8 cellular contexts compared by ENCODE assay signal in genomic region chr19:6198896-6199239, GRCh38.
DNase-seq lines count a peak whose midpoint lies in the region; ATAC-seq and TF ChIP-seq lines count a peak whose summit lies in the region.

No MANE protein-coding gene starts in this region.

- DNase-seq in brain microvascular endothelial cell (no peak), DMS79 (lab: John Stamatoyannopoulos, UW) (no peak), OCI-M2 (lab: John Stamatoyannopoulos, UW; ENCODE audit: unreplicated experiment) (no peak)

- in situ Hi-C loops in brain microvascular endothelial cell (cut with HindIII; ENCODE audit: low pct_ligation_motif_present, low sequenced_read_pairs), result no loop called here

- H3K27ac ChIP-seq in brain microvascular endothelial cell, result no peak overlapping the region
- H3K27ac ChIP-seq in muscle layer of colon (ENCODE audit: low read depth, low read length), result no peak overlapping the region

- ATAC-seq in HG03457 (IDR thresholded peaks at IDR 0.05; ENCODE audit: unreplicated experiment) (peak; percentile 6), GM18909 (IDR thresholded peaks at IDR 0.05; ENCODE audit: poor library complexity, unreplicated experiment) (no peak), GM21515 (IDR thresholded peaks at IDR 0.05; ENCODE audit: unreplicated experiment) (no peak)

- peak overlapping the region; percentile 78 for H3K9ac ChIP-seq in muscle layer of colon (ENCODE audit: low read length)

- H3K4me1 ChIP-seq in muscle layer of colon (ENCODE audit: insufficient read depth, low read length), result peaks cover 6% of the 10 kb centered on the region

- H3K27me3 ChIP-seq in brain microvascular endothelial cell (replicated peaks) (no peaks in the 10 kb centered on the region), muscle layer of colon (ENCODE audit: control insufficient read depth in 1 of 2, insufficient read depth in 2 of 2, low read length in 2 of 2) (no peaks in the 10 kb centered on the region)

- H3K4me3 ChIP-seq in GM12875 (ENCODE audit: low read depth, low read length), result peak overlapping the region; percentile 74
- peak overlapping the region; percentile 75 for H3K4me3 ChIP-seq in brain microvascular endothelial cell (ENCODE audit: low read depth, low read length)
- peak overlapping the region; percentile 75 to 97 for H3K4me3 ChIP-seq in muscle layer of colon (ENCODE audit: low read depth in 1 of 2, low read length in 2 of 2)

- H3K36me3 ChIP-seq in brain microvascular endothelial cell (replicated peaks), result no peaks in the 10 kb centered on the region
- H3K36me3 ChIP-seq in muscle layer of colon (ENCODE audit: insufficient read depth, low read length), result no peaks in the 10 kb centered on the region

- no peaks in the 10 kb centered on the region for H3K9me3 ChIP-seq in muscle layer of colon (ENCODE audit: low read length)

- no peak for TF ChIP-seq CTCF in GM12875 (IDR thresholded peaks at IDR 0.05; ENCODE audit: borderline replicate concordance, insufficient read depth, low read depth, low read length)
- TF ChIP-seq CTCF in brain microvascular endothelial cell (IDR thresholded peaks at IDR 0.05; ENCODE audit: low read depth, low read length, missing control alignments), result no peak
